8 cellular contexts compared by ENCODE assay signal in genomic region chr9:130042931-130043653, GRCh38. TPM values are rescaled to one million over a fixed set of nuclear protein-coding genes. Genes with fewer than 3 reads are reported as not detected.
DNase-seq lines count a peak whose midpoint lies in the region; ATAC-seq and TF ChIP-seq lines count a peak whose summit lies in the region.

FNBP1 (minus strand) TSS chr9:130043189; CDS start chr9:130042975, 214 bp downstream.

- H3K36me3 ChIP-seq in IMR-90 (ENCODE audit: control insufficient read depth, insufficient read depth, low read length): no peaks in the 10 kb centered on the region
- H3K36me3 ChIP-seq in SJSA1: peaks cover 9% of the 10 kb centered on the region
- H3K36me3 ChIP-seq in neural progenitor cell: no peaks in the 10 kb centered on the region
- H3K36me3 ChIP-seq in stomach smooth muscle (ENCODE audit: control insufficient read depth in 2 of 2, insufficient read depth in 2 of 2, low read length in 2 of 2): no peaks in the 10 kb centered on the region

- H3K9me3 ChIP-seq in IMR-90 (ENCODE audit: control insufficient read depth, insufficient read depth, low read length): no peaks in the 10 kb centered on the region
- no peaks in the 10 kb centered on the region for H3K9me3 ChIP-seq in SJSA1 (replicated peaks)
- no peaks in the 10 kb centered on the region for H3K9me3 ChIP-seq in neural progenitor cell (ENCODE audit: low read depth)
- H3K9me3 ChIP-seq in stomach smooth muscle (ENCODE audit: control insufficient read depth in 2 of 2, low read length in 2 of 2): no peaks in the 10 kb centered on the region

- CTCF ChIA-PET in IMR-90 (lab: Yijun Ruan, JAX): no interaction called here

- H4K91ac ChIP-seq in IMR-90 (ENCODE audit: insufficient read depth, low read depth, low read length): peak within 1 kb of the TSS; percentile 78

- TF ChIP-seq RAD21 in IMR-90 (IDR thresholded peaks at IDR 0.05; ENCODE audit: low read length): no peak

- H3K36me3 Mint-ChIP-seq in neural progenitor cell: peaks cover 2% of the 10 kb centered on the region

- H4K20me1 ChIP-seq in IMR-90 (ENCODE audit: insufficient read depth, low read length) (peaks cover 35% of the 10 kb centered on the region), neural progenitor cell (ENCODE audit: low read depth) (peaks cover 36% of the 10 kb centered on the region)

- BruUV-seq in IMR-90 (replicated peaks; lab: Mats Ljungman, UMichigan): no TSS peak

- peak within 1 kb of the TSS; percentile 97 for H3K27ac Mint-ChIP-seq in neural progenitor cell

- peak within 1 kb of the TSS; percentile 90; the same call in 1 of the 3 replicates for H2BK15ac ChIP-seq in IMR-90 (ENCODE audit: low read depth, low read length)

- peak within 1 kb of the TSS; percentile 84 for H2BK20ac ChIP-seq in IMR-90 (ENCODE audit: low read depth, low read length)

- peak within 1 kb of the TSS; percentile 88 for H3K4ac ChIP-seq in IMR-90 (ENCODE audit: low read depth, low read length)

- H3K4me3 Mint-ChIP-seq in neural progenitor cell: peak within 1 kb of the TSS; percentile 98

- H3K27ac ChIP-seq in IMR-90 (ENCODE audit: insufficient read depth, low read length): peak within 1 kb of the TSS; percentile 83
- peak within 1 kb of the TSS; percentile 54 for H3K27ac ChIP-seq in SJSA1
- no peak within 1 kb of the TSS for H3K27ac ChIP-seq in neural progenitor cell
- H3K27ac ChIP-seq in stomach smooth muscle (ENCODE audit: low read length): peak within 1 kb of the TSS; percentile 92

- H2BK5ac ChIP-seq in IMR-90 (ENCODE audit: low read depth, low read length, poor library complexity, severe bottlenecking): peak within 1 kb of the TSS; percentile 69

- H2AFZ ChIP-seq in IMR-90 (replicated peaks; ENCODE audit: low read length, poor library complexity): peak within 1 kb of the TSS; percentile 100
- peak within 1 kb of the TSS; percentile 45 for H2AFZ ChIP-seq in neural progenitor cell (replicated peaks)

- H3K79me1 ChIP-seq in IMR-90 (ENCODE audit: low read depth in 1 of 2, low read length in 2 of 2): peaks cover 11 to 25% of the 10 kb centered on the region in 2 experiments; a peak in 3 of 4 replicates

- H3K14ac ChIP-seq in IMR-90 (replicated peaks; ENCODE audit: low read depth, low read length): peak within 1 kb of the TSS; percentile 95

- DNase-seq in AG10803 (ENCODE audit: low read depth): peak; percentile 75
- DNase-seq in IMR-90: peak; percentile 75
- peak; percentile 69 to 77 for DNase-seq in SJSA1 (ENCODE audit: low read depth in 1 of 2, low spot score in 2 of 2)
- DNase-seq in activated naive CD4-positive, alpha-beta T cell (lab: John Stamatoyannopoulos, UW): peak; percentile 48 to 79 (median 61)
- DNase-seq in foreskin melanocyte: peak; percentile 57
- DNase-seq in neural progenitor cell (ENCODE audit: low spot score): peak; percentile 94

- dilution Hi-C loops in IMR-90 (cut with HindIII; ENCODE audit: low sequenced_read_pairs, unreplicated experiment): no loop called here

- POLR2A ChIA-PET in IMR-90 (lab: Charles Lee; ENCODE audit: unreplicated experiment): interaction anchor here (0.6 kb wide), 2 partner anchors 25 to 26 kb away, joined by 8 to 9 read pairs; no protein-coding TSS in a partner anchor

- H3K9me3 Mint-ChIP-seq in neural progenitor cell: peaks cover 4% of the 10 kb centered on the region

- ATAC-seq in GM19023 (IDR thresholded peaks at IDR 0.05; ENCODE audit: unreplicated experiment) (peak; percentile 58), IMR-90 (ENCODE audit: low read depth) (peak; percentile 91)

- H3K27me3 Mint-ChIP-seq in neural progenitor cell (ENCODE audit: insufficient read depth, low read depth): peaks cover 9% of the 10 kb centered on the region

- peak; percentile 65; the same call in 1 of the 2 replicates for TF ChIP-seq POLR2A in IMR-90 (IDR thresholded peaks at IDR 0.05; ENCODE audit: low read depth, low read length)

- peaks cover 40% of the 10 kb centered on the region for H3K79me2 ChIP-seq in neural progenitor cell (ENCODE audit: low read depth)

- H3K27me3 ChIP-seq in IMR-90 (ENCODE audit: control insufficient read depth, insufficient read depth, low read length) (no peaks in the 10 kb centered on the region), SJSA1 (replicated peaks) (no peaks in the 10 kb centered on the region), neural progenitor cell (peaks cover 14% of the 10 kb centered on the region), stomach smooth muscle (ENCODE audit: control insufficient read depth in 1 of 2, insufficient read depth in 2 of 2, low read length in 2 of 2) (no peaks in the 10 kb centered on the region)

- H3K23ac ChIP-seq in IMR-90 (ENCODE audit: low read depth, low read length): peak within 1 kb of the TSS; percentile 89

- H3K4me1 ChIP-seq in IMR-90 (ENCODE audit: control insufficient read depth, insufficient read depth, low read length) (no peaks in the 10 kb centered on the region), SJSA1 (replicated peaks) (peaks cover 36% of the 10 kb centered on the region), neural progenitor cell (peaks cover 6% of the 10 kb centered on the region), stomach smooth muscle (ENCODE audit: control insufficient read depth, insufficient read depth, low read length) (peaks cover 18% of the 10 kb centered on the region)

- peaks cover 24% of the 10 kb centered on the region for H3K4me1 Mint-ChIP-seq in neural progenitor cell

- peaks cover 39% of the 10 kb centered on the region for H3F3A ChIP-seq in neural progenitor cell (ENCODE audit: low read depth)

- peak within 1 kb of the TSS; percentile 50 to 77; a peak in 3 of 4 replicates for H4K8ac ChIP-seq in IMR-90 (ENCODE audit: low read depth in 2 of 2, low read length in 2 of 2)

- peak within 1 kb of the TSS; percentile 86 for H2AK9ac ChIP-seq in IMR-90 (replicated peaks; ENCODE audit: low read depth, low read length, poor library complexity)

- H3K9me1 ChIP-seq in IMR-90 (ENCODE audit: insufficient read depth, low read length): no peaks in the 10 kb centered on the region

- TF ChIP-seq CTCF in AG10803 (conservative IDR thresholded peaks at IDR 0.05; ENCODE audit: low read length) (no peak), IMR-90 (conservative IDR thresholded peaks at IDR 0.05; ENCODE audit: low read depth, low read length) (no peak), neural progenitor cell (IDR thresholded peaks at IDR 0.05) (no peak)

- H3K4me2 ChIP-seq in IMR-90 (ENCODE audit: low read depth, low read length): peak within 1 kb of the TSS; percentile 75
- H3K4me2 ChIP-seq in neural progenitor cell: peak within 1 kb of the TSS; percentile 88

- H2BK120ac ChIP-seq in IMR-90 (ENCODE audit: low read depth, low read length): peak within 1 kb of the TSS; percentile 94

- H3K4me3 ChIP-seq in AG10803 (ENCODE audit: low read length): peak within 1 kb of the TSS; percentile 85
- peak within 1 kb of the TSS; percentile 68 for H3K4me3 ChIP-seq in IMR-90 (ENCODE audit: insufficient read depth, low read depth, low read length)
- peak within 1 kb of the TSS; percentile 99 for H3K4me3 ChIP-seq in SJSA1
- peak within 1 kb of the TSS; percentile 75 for H3K4me3 ChIP-seq in neural progenitor cell
- H3K4me3 ChIP-seq in stomach smooth muscle (ENCODE audit: low read length in 2 of 2): peak within 1 kb of the TSS; percentile 92 to 96

- H3K9ac ChIP-seq in IMR-90 (ENCODE audit: low read depth, low read length) (peak within 1 kb of the TSS; percentile 79), neural progenitor cell (peak within 1 kb of the TSS; percentile 61), stomach smooth muscle (ENCODE audit: low read length in 2 of 2) (peak within 1 kb of the TSS; percentile 94)

- H3K18ac ChIP-seq in IMR-90 (ENCODE audit: low read depth, low read length): 0 out of 2 replicates have a peak within 1 kb of the TSS, but pooled peaks have one; percentile 17

- in situ Hi-C loops in IMR-90 (cut with MboI; ENCODE audit: low sequenced_read_pairs): loop anchor here (5.0 kb wide), 1 partner anchor 76 kb away; no protein-coding TSS in a partner anchor

- intact Hi-C loops in IMR-90 (cut with micrococcal nuclease): loop anchor here (1.0 to 5.0 kb wide), 4 partner anchors 78 to 208 kb away; partner anchors contain the start of genes C9orf78 and USP20

- peak within 1 kb of the TSS; percentile 60; the same call in 1 of the 2 replicates for H3K56ac ChIP-seq in IMR-90 (ENCODE audit: extremely low read depth, insufficient read depth, low read length)

- WGBS in IMR-90 (ENCODE audit: extremely low coverage in 2 of 2, insufficient read length in 1 of 2), 2 experiments: 0% methylated on average over 11 of the region's 84 CpGs; no CpG with 5 or more reads in 1 of the 2 experiments

- no peak within 1 kb of the TSS for H4K5ac ChIP-seq in IMR-90 (ENCODE audit: low read depth, low read length)

- H2AK5ac ChIP-seq in IMR-90 (ENCODE audit: low read depth, low read length): peak within 1 kb of the TSS; percentile 62; the same call in 1 of the 2 replicates

TF ChIP-seq in IMR-90, 13 proteins besides CTCF, POLR2A, EP300 and RAD21 (continues in another document):
- TF ChIP-seq CEBPB (IDR thresholded peaks at IDR 0.05; ENCODE audit: low read depth, low read length): no peak
- TF ChIP-seq USF2 (IDR thresholded peaks at IDR 0.05; ENCODE audit: low read depth, low read length): no peak
- no peak for TF ChIP-seq RCOR1 (IDR thresholded peaks at IDR 0.05; ENCODE audit: insufficient replicate concordance, low read length)
- TF ChIP-seq MAZ (IDR thresholded peaks at IDR 0.05; ENCODE audit: borderline replicate concordance, low read depth, low read length): peak; percentile 40; the same call in 1 of the 2 replicates
- TF ChIP-seq CHD1 (IDR thresholded peaks at IDR 0.05; ENCODE audit: low read depth, low read length): no peak

RNA-seq across cellular contexts. Expression of gene FNBP1, which starts in this region (rescaled TPM):
- 15.4 and 21.4 TPM in 2 replicates for total RNA-seq in IMR-90 (2012; rRNA removed)
- polyA plus RNA-seq in IMR-90 (2012; rRNA removed): 8.2 and 10.3 TPM in 2 replicates
- 4.1 and 4.6 TPM in 2 replicates for polyA plus RNA-seq in IMR-90 (2012; cell fraction: cytosol; rRNA removed)
- 4.7 and 11.1 TPM in 2 replicates for polyA plus RNA-seq in IMR-90 (2012; cell fraction: nucleus; rRNA removed; ENCODE audit: low replicate concordance)
- total RNA-seq in SJSA1 (2014; rRNA removed; shearing (Covaris generic)): 24.3 and 27.4 TPM in 2 replicates
- 24.3 and 34.9 TPM in 2 replicates for total RNA-seq in neural progenitor cell (ENCODE audit: low replicate concordance)
